11 cellular contexts compared by ENCODE assay signal in the genomic region with DNA sequence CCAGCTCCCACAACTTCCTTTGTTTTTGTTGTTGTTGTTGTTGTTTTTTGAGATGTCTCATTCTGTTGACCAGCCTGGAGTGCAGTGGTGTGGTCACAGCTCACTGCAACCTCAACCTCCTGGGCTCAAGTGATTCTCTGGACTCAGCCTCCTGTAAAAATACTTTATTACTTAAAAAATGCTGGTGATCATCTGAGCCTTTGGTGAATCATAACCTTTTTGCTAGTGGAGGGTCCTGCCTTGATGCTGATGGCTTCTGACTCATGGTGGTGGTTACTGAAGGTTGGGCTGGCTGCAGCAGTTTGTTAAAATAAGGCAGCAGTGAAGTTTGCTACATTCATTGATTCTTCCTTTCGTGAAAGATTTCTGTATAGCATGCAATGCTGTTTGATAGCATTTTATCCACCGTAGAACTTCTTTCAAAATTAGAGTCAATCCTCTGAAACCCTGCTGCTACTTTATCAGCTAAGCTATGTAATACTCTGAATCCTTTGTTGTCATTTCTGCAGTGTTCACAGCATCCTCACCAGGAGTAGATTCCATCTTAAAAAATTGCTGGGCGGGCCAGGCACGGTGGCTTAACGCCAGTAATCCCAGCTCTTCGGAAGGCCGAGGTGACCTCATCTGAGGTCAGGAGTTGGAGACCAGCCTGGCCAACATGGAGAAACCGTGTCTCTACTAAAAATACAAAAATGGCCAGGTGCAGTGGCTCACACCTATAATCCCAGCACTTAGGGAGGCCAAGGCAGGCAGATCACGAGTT. TPM values are rescaled to one million over a fixed set of nuclear protein-coding genes. Genes with fewer than 3 reads are reported as not detected.
A peak's percentile ranks its signal among the peaks of the same experiment; 100 is the strongest.
DNase-seq lines count a peak whose midpoint lies in the region; ATAC-seq and TF ChIP-seq lines count a peak whose summit lies in the region.
"Had no signal": no experiment of that assay in that cellular context is flagged by ENCODE, and none has a peak within 500 bp of the region (broad histone marks: within the 10 kb centered on the region; RNA-seq: fewer than 3 reads in every experiment).

No MANE protein-coding gene starts in this region.

- H3K27me3 ChIP-seq in BJ (ENCODE audit: control insufficient read depth, insufficient read depth, low read length): no peaks in the 10 kb centered on the region

- peaks cover 54% of the 10 kb centered on the region for H3K4me1 Mint-ChIP-seq in HFFc6 (ENCODE audit: low read depth)

- peak overlapping the region; percentile 82 for H3K4me3 Mint-ChIP-seq in HFFc6

- H3K27me3 Mint-ChIP-seq in HFFc6 (ENCODE audit: insufficient read depth): peaks cover 3% of the 10 kb centered on the region; the same call in 1 of the 2 replicates

- CTCF ChIA-PET in BJ (lab: Yijun Ruan, JAX): interaction anchor here (1.2 to 1.5 kb wide), 3 partner anchors 10 to 24 kb away, joined by 3 read pairs; no protein-coding TSS in a partner anchor

- ATAC-seq in GM18511 (IDR thresholded peaks at IDR 0.05; ENCODE audit: unreplicated experiment): no peak

- H3K36me3 ChIP-seq in BJ (ENCODE audit: control insufficient read depth, insufficient read depth, low read length): no peaks in the 10 kb centered on the region

- TF ChIP-seq CTCF in BJ (IDR thresholded peaks at IDR 0.05; ENCODE audit: insufficient read depth, low read depth, low read length) (no peak), HFFc6 (IDR thresholded peaks at IDR 0.05) (no peak)

- POLR2A ChIA-PET in BJ (lab: Charles Lee): no interaction called here

- no peak overlapping the region for H3K4me3 ChIP-seq in BJ (ENCODE audit: low read depth, low read length)

- peaks cover 15% of the 10 kb centered on the region for H3K36me3 Mint-ChIP-seq in HFFc6 (ENCODE audit: low read depth)

- no peaks in the 10 kb centered on the region for H3K9me3 Mint-ChIP-seq in HFFc6

- H3K27ac Mint-ChIP-seq in HFFc6: peak overlapping the region; percentile 97

- peak; percentile 68 for DNase-seq in BJ (ENCODE audit: low read depth)
- DNase-seq in HFFc6: peak; percentile 90
- peak; percentile 86 for DNase-seq in amniotic stem cell (lab: John Stamatoyannopoulos, UW)
- DNase-seq in kidney glomerular epithelial cell (lab: John Stamatoyannopoulos, UW): peak; percentile 85
- no peak for DNase-seq in globus pallidus (ENCODE audit: low spot score)
- DNase-seq in NCI-H69 (lab: John Stamatoyannopoulos, UW): no peak
- no peak for DNase-seq in NCI-H446 (lab: John Stamatoyannopoulos, UW)
- DNase-seq: Calu3, midbrain, NCI-H1417 had no signal

RNA-seq across cellular contexts. Expression of gene ARHGAP35, which starts 18.0 kb away (rescaled TPM):
- polyA plus RNA-seq in BJ (2011; rRNA removed): 30.1 and 36.8 TPM in 2 replicates
- 37.5 and 55.5 TPM in 2 replicates for polyA minus RNA-seq in BJ (2011; rRNA and poly(A)+ RNA removed)
- 10 to 100 TPM; 51.9 to 69.8 (median 63.4) TPM for total RNA-seq in HFFc6 (2021; fragmentation: NEBNext Ultra II Directional; extraction: Animal tissue kit (Norgen Biotek cat#: 25700))

RNA-seq across cellular contexts. Expression of gene AP2S1, which starts 28.1 kb away (rescaled TPM):
- polyA plus RNA-seq in BJ (2011; rRNA removed): 181 and 244 TPM in 2 replicates
- 92.1 and 115 TPM in 2 replicates for polyA minus RNA-seq in BJ (2011; rRNA and poly(A)+ RNA removed)
- 100 to 1,000 TPM; 416 to 479 (median 463) TPM for total RNA-seq in HFFc6 (2021; fragmentation: NEBNext Ultra II Directional; extraction: Animal tissue kit (Norgen Biotek cat#: 25700))

Comparison
In these comparisons a context has a peak if more than half of its experiments do, and no peak if none do; other contexts are left out.
1. DNase-seq: peak in BJ (single experiment), HFFc6 (single experiment), amniotic stem cell (single experiment) and kidney glomerular epithelial cell (single experiment); none in globus pallidus (single experiment), NCI-H69 (single experiment) and NCI-H446 (0 of 2).